ENCODE assay signal across 25 cellular contexts in the genomic region with DNA sequence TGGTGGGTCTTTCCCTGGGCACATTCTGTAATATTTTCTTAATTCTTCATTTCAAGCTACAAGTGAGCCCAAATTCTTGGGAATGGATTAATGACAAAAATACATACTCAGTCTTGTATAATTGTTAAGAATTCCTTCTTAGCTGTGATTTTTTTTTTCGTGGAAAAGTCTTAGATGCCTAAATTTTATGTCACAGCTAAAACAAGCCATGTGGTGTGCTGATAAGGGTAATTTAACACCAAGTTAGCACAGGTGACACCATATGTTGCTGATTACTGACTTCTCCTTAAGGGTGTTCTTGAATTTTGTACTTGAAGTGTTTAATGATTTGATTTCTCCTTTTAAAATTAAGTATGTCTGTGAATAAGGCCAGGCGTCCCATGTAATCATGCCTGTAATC. TPM values are rescaled to one million over a fixed set of nuclear protein-coding genes. Genes with fewer than 3 reads are reported as not detected.
DNase-seq lines count a peak whose midpoint lies in the region; ATAC-seq, FAIRE-seq and TF ChIP-seq lines count a peak whose summit lies in the region.
"Had no signal": no experiment of that assay in that cellular context is flagged by ENCODE, and none has a peak within 500 bp of the region (broad histone marks: within the 10 kb centered on the region; RNA-seq: fewer than 3 reads in every experiment).

No MANE protein-coding gene starts in this region.

- no peaks in the 10 kb centered on the region for H3K9me3 ChIP-seq in K562 (replicated peaks; ENCODE audit: control insufficient read depth, insufficient read depth, low read depth, low read length)
- H3K9me3 ChIP-seq: heart left ventricle, upper lobe of right lung had no signal

- no peaks in the 10 kb centered on the region for H3K9me1 ChIP-seq in K562 (ENCODE audit: control insufficient read depth, insufficient read depth, low read length)

- H2AFZ ChIP-seq in K562 (ENCODE audit: low read depth, low read length) = no peak overlapping the region
- H2AFZ ChIP-seq: PC-9 had no signal

- TF ChIP-seq EP300 in K562 (IDR thresholded peaks at IDR 0.05; ENCODE audit: low read length) = no peak

- no peaks in the 10 kb centered on the region for H3K36me3 ChIP-seq in K562 (ENCODE audit: control insufficient read depth, insufficient read depth, low read length)
- H3K36me3 ChIP-seq: heart left ventricle, upper lobe of right lung had no signal

- no peak for DNase-seq in activated naive CD4-positive, alpha-beta T cell treated with anti-CD3 and anti-CD28 coated beads for 36 hours
- no peak for DNase-seq in activated naive CD4-positive, alpha-beta T cell treated with Interleukin-2 at 50 U/mL for 16 hours
- peak; percentile 75 to 88 for DNase-seq in NCI-H524 (lab: John Stamatoyannopoulos, UW)
- DNase-seq in K562 (ENCODE audit: extremely low read depth in 1 of 4, low spot score in 3 of 4) = peak in 1 of 4 experiments; percentile 13
- no peak for DNase-seq in SIG-M5 (lab: John Stamatoyannopoulos, UW)
- DNase-seq in GM19238 (ENCODE audit: insufficient read length, low spot score) = no peak
- DNase-seq: activated CD4-positive, alpha-beta T cell treated with anti-CD3 and anti-CD28 coated beads, Interleukin-2, amount 10 ng/mL, durations not matched to agents 24 days and 14 days; activated CD8-positive, alpha-beta memory T cell treated with anti-CD3 and anti-CD28 coated beads, Interleukin-2, amount 50 U/mL, for 4 hours; activated effector memory CD4-positive, alpha-beta T cell treated with anti-CD3 and anti-CD28 coated beads, Interleukin-2, amount 50 U/mL, for 16 hours; CD4-positive, alpha-beta T cell; dorsolateral prefrontal cortex; heart left ventricle; left cardiac atrium; NCI-H1694 treated with DMSO at 0.1 percent for 48 hours; PC-9; retina; SHP77; stimulated activated CD4-positive, alpha-beta T cell treated with anti-CD3 and anti-CD28 coated beads, Interleukin-12 subunit alpha, Interleukin-12 subunit beta, amount 100 ng/mL, for 4 hours; stimulated activated CD4-positive, alpha-beta T cell treated with anti-CD3 and anti-CD28 coated beads, Interleukin-4, amount 100 ng/mL, for 4 hours; T-cell; upper lobe of right lung had no signal

- no peak overlapping the region for H3K27ac ChIP-seq in K562 (ENCODE audit: extremely low read depth, low read depth, low read length)
- H3K27ac ChIP-seq: PC-9 had no signal

- no peaks in the 10 kb centered on the region for H3K36me3 Mint-ChIP-seq in activated naive CD4-positive, alpha-beta T cell treated with anti-CD3 and anti-CD28 coated beads for 36 hours (ENCODE audit: low read depth)
- H3K36me3 Mint-ChIP-seq in stimulated activated memory B cell treated with anti-CD40 and anti-IgM and Interleukin-4, amounts not matched to agents 10 μg/mL and 1 μg/mL and 100 μg/mL, for 72 hours = no peaks in the 10 kb centered on the region

- no peaks in the 10 kb centered on the region for H3K4me1 ChIP-seq in K562 (replicated peaks in 1 of 2; ENCODE audit: control insufficient read depth in 2 of 2, insufficient read depth in 2 of 2, low read length in 2 of 2)

- TF ChIP-seq CTCF in K562 (IDR thresholded peaks at IDR 0.05 in 2 of 3, conservative IDR thresholded peaks at IDR 0.05 in 1 of 3; ENCODE audit: insufficient read depth in 2 of 3, low read depth in 1 of 3, low read length in 3 of 3) = no peak

- no peak overlapping the region for H3K9ac ChIP-seq in K562 (ENCODE audit: insufficient read depth in 1 of 2, low read depth in 2 of 2, low read length in 2 of 2)

- POLR2A ChIA-PET in K562 (lab: Yijun Ruan, JAX) = interaction anchor here (0.7 kb wide), 1 partner anchor 8 kb away, joined by 3 read pairs; no protein-coding TSS in a partner anchor

- H3K27me3 Mint-ChIP-seq in activated naive CD4-positive, alpha-beta T cell treated with anti-CD3 and anti-CD28 coated beads for 36 hours (ENCODE audit: low read depth) = no peaks in the 10 kb centered on the region
- H3K27me3 Mint-ChIP-seq in stimulated activated memory B cell treated with anti-CD40 and anti-IgM and Interleukin-4, amounts not matched to agents 10 μg/mL and 1 μg/mL and 100 μg/mL, for 72 hours = no peaks in the 10 kb centered on the region
- H3K27me3 Mint-ChIP-seq: activated CD4-positive, alpha-beta T cell treated with anti-CD3 and anti-CD28 coated beads, Interleukin-2, amount 10 ng/mL, durations not matched to agents 24 days and 14 days; CD4-positive, alpha-beta T cell; central memory CD8-positive, alpha-beta T cell; T-cell had no signal

- H3K27ac Mint-ChIP-seq in activated naive CD4-positive, alpha-beta T cell treated with anti-CD3 and anti-CD28 coated beads for 36 hours = peak overlapping the region; percentile 96
- peak overlapping the region; percentile 78 for H3K27ac Mint-ChIP-seq in stimulated activated memory B cell treated with anti-CD40 and anti-IgM and Interleukin-4, amounts not matched to agents 10 μg/mL and 1 μg/mL and 100 μg/mL, for 72 hours

- no peaks in the 10 kb centered on the region; the same call in 1 of the 2 replicates for H4K20me1 ChIP-seq in K562 (replicated peaks; ENCODE audit: control insufficient read depth, insufficient read depth, low read length)

- H3K9me3 Mint-ChIP-seq in activated naive CD4-positive, alpha-beta T cell treated with anti-CD3 and anti-CD28 coated beads for 36 hours = no peaks in the 10 kb centered on the region
- H3K9me3 Mint-ChIP-seq in stimulated activated memory B cell treated with anti-CD40 and anti-IgM and Interleukin-4, amounts not matched to agents 10 μg/mL and 1 μg/mL and 100 μg/mL, for 72 hours = no peaks in the 10 kb centered on the region
- H3K9me3 Mint-ChIP-seq: activated CD4-positive, alpha-beta T cell treated with anti-CD3 and anti-CD28 coated beads, Interleukin-2, amount 10 ng/mL, durations not matched to agents 24 days and 14 days; CD4-positive, alpha-beta T cell; central memory CD8-positive, alpha-beta T cell; T-cell had no signal

- no peak overlapping the region for H3K4me3 Mint-ChIP-seq in activated naive CD4-positive, alpha-beta T cell treated with anti-CD3 and anti-CD28 coated beads for 36 hours
- no peak overlapping the region for H3K4me3 Mint-ChIP-seq in stimulated activated memory B cell treated with anti-CD40 and anti-IgM and Interleukin-4, amounts not matched to agents 10 μg/mL and 1 μg/mL and 100 μg/mL, for 72 hours

- no peak for FAIRE-seq in K562 (lab: Jason Lieb, UNC)
- FAIRE-seq: HTR-8/SVneo had no signal

- no peak for TF ChIP-seq RAD21 in K562 (CRISPR knock-in tag; conservative IDR thresholded peaks at IDR 0.05 in 1 of 2, IDR thresholded peaks at IDR 0.05 in 1 of 2)

- TF ChIP-seq POLR2A in K562 (conservative IDR thresholded peaks at IDR 0.05) = no peak

- intact Hi-C loops in activated naive CD4-positive, alpha-beta T cell treated with anti-CD3 and anti-CD28 coated beads for 36 hours (cut with micrococcal nuclease) = no loop called here
- intact Hi-C loops in K562 (cut with micrococcal nuclease) = no loop called here

- H3K4me2 ChIP-seq in K562 (ENCODE audit: insufficient read depth, low read length) = no peak overlapping the region
- H3K4me2 ChIP-seq: PC-9 had no signal

- H3K4me1 Mint-ChIP-seq in activated naive CD4-positive, alpha-beta T cell treated with anti-CD3 and anti-CD28 coated beads for 36 hours (ENCODE audit: low read depth) = peaks cover 11% of the 10 kb centered on the region
- peaks cover 59% of the 10 kb centered on the region for H3K4me1 Mint-ChIP-seq in stimulated activated memory B cell treated with anti-CD40 and anti-IgM and Interleukin-4, amounts not matched to agents 10 μg/mL and 1 μg/mL and 100 μg/mL, for 72 hours

- H3K79me2 ChIP-seq in K562 (ENCODE audit: control insufficient read depth, insufficient read depth, low read length) = no peaks in the 10 kb centered on the region

- BruUV-seq in K562 (replicated peaks; lab: Mats Ljungman, UMichigan) = no TSS peak

- ATAC-seq in K562 (0 out of 3 replicates have a peak, but pooled peaks have one; percentile 26), HG02970 (IDR thresholded peaks at IDR 0.05; ENCODE audit: low FRiP score, unreplicated experiment) (no peak)
- ATAC-seq in stimulated activated memory B cell treated with anti-CD40 and anti-IgM and Interleukin-4, amounts not matched to agents 10 μg/mL and 1 μg/mL and 100 μg/mL, for 72 hours = no peak

- WGBS in K562 (ENCODE audit: insufficient coverage, low coverage, missing lambda C conversion rate) = 6% methylated on average over 2 of the region's 2 CpGs

- in situ Hi-C loops in K562 (cut with MboI) = no loop called here

- no peaks in the 10 kb centered on the region for H3K27me3 ChIP-seq in K562 (ENCODE audit: control insufficient read depth in 2 of 2, insufficient read depth in 2 of 2, low read length in 2 of 2)
- H3K27me3 ChIP-seq: dorsolateral prefrontal cortex, heart left ventricle, upper lobe of right lung had no signal

- no peak overlapping the region for H3K4me3 ChIP-seq in K562
- H3K4me3 ChIP-seq: PC-9 had no signal

- CTCF ChIA-PET in activated naive CD4-positive, alpha-beta T cell treated with anti-CD3 and anti-CD28 coated beads for 36 hours (lab: Charles Lee) = interaction anchor here (1.7 to 2.4 kb wide), 2 partner anchors 28 kb away, joined by 7 to 10 read pairs; no protein-coding TSS in a partner anchor
- CTCF ChIA-PET in K562 (lab: Yijun Ruan, JAX; ENCODE audit: low intra/inter-chr PET ratio) = interaction anchor here (0.6 kb wide), 1 partner anchor 169 kb away, joined by 7 read pairs; no protein-coding TSS in a partner anchor

TF ChIP-seq in K562, 482 proteins besides CTCF, POLR2A, EP300 and RAD21 (continues in another document):
- TF ChIP-seq MTA2 (IDR thresholded peaks at IDR 0.05; ENCODE audit: low read depth) (peak; percentile 25; the same call in 1 of the 2 replicates), LARP7 (IDR thresholded peaks at IDR 0.05) (no peak)

RNA-seq across cellular contexts. Expression of a gene that starts 29.3 kb away (rescaled TPM):
- total RNA-seq in activated naive CD4-positive, alpha-beta T cell treated with anti-CD3 and anti-CD28 coated beads for 36 hours = 10 to 100 TPM in 1 of 2 experiments, 1 to 10 TPM in 1; 8.3 to 11.3 TPM
- 13.0 and 31.2 TPM in 2 replicates for total RNA-seq in K562 (2011; cell fraction: chromatin; rRNA removed; ENCODE audit: low replicate concordance)
- total RNA-seq in K562 (2011; cell fraction: nucleolus; rRNA removed) = 9.2 and 10.9 TPM in 2 replicates
- 20.1 and 30.6 TPM in 2 replicates for total RNA-seq in K562 (2011; cell fraction: nucleoplasm; rRNA removed)
- total RNA-seq in K562 (2014; rRNA removed) (3.5 and 4.4 TPM in 2 replicates), K562 (2014; rRNA removed; fragmentation: Illumina TruSeq; extraction: Trizol) (4.4 and 5.2 TPM in 2 replicates), K562 (2015; rRNA removed; fragmentation: Illumina TruSeq; extraction: Trizol) (5.1 and 5.7 TPM in 2 replicates), K562 (2021) (6.4 and 7.1 TPM in 2 replicates)
- polyA plus RNA-seq in K562 (2011; rRNA removed) (4.7 and 4.9 TPM in 2 replicates), K562 (2014; fragmentation: Illumina TruSeq; extraction: Trizol) (3.5 and 4.6 TPM in 2 replicates), K562 (2014; fragmentation: Nextera tagmentation; extraction: Ambion mirVana) (1 to 10 TPM in 1 of 2 experiments, under 1 TPM in 1; 0.66 to 1.1 TPM), K562 (2014; rRNA removed) (3.7 and 4.4 TPM in 2 replicates)
- polyA plus RNA-seq in K562 (2011; cell fraction: cytosol; rRNA removed) = 1.6 and 3.0 TPM in 2 replicates
- 12.4 and 14.2 TPM in 2 replicates for polyA plus RNA-seq in K562 (2011; cell fraction: nucleus; rRNA removed)
- polyA plus RNA-seq in K562 (2012) = 4.0 and 10.5 TPM in 2 replicates
- polyA minus RNA-seq in K562 (2011; rRNA and poly(A)+ RNA removed) = 9.8 and 11.9 TPM in 2 replicates
- 1.9 and 2.0 TPM in 2 replicates for polyA minus RNA-seq in K562 (2011; cell fraction: cytosol; rRNA and poly(A)+ RNA removed)
- polyA minus RNA-seq in K562 (2011; cell fraction: nucleus; rRNA and poly(A)+ RNA removed) = 14.3 and 18.1 TPM in 2 replicates

Comparison
In these comparisons a context has a peak if more than half of its experiments do, and no peak if none do; other contexts are left out.
1. DNase-seq: peak in NCI-H524 (2 of 2); none in activated naive CD4-positive, alpha-beta T cell treated with anti-CD3 and anti-CD28 coated beads for 36 hours (single experiment), activated naive CD4-positive, alpha-beta T cell treated with Interleukin-2 at 50 U/mL for 16 hours (single experiment), SIG-M5 (single experiment) and GM19238 (single experiment).